ENCODE assay signal across 24 cellular contexts in genomic region chr1:237416924-237417655, GRCh38.
DNase-seq lines count a peak whose midpoint lies in the region; ATAC-seq and TF ChIP-seq lines count a peak whose summit lies in the region.
"Had no signal": no experiment of that assay in that cellular context is flagged by ENCODE, and none has a peak within 500 bp of the region (broad histone marks: within the 10 kb centered on the region; RNA-seq: fewer than 3 reads in every experiment).

No MANE protein-coding gene starts in this region.

- peaks cover 5% of the 10 kb centered on the region for H3K9me3 Mint-ChIP-seq in activated naive CD8-positive, alpha-beta T cell treated with anti-CD3 and anti-CD28 coated beads, Interleukin-2, amount 50 U/mL, for 24 hours

- H3K4me3 ChIP-seq in right atrium auricular region (no peak overlapping the region), heart right ventricle (no peak overlapping the region), aorta (ENCODE audit: low read length in 2 of 2) (no peak overlapping the region)
- H3K4me3 ChIP-seq: SJSA1 had no signal

- no peaks in the 10 kb centered on the region for H3K27me3 Mint-ChIP-seq in activated naive CD8-positive, alpha-beta T cell treated with anti-CD3 and anti-CD28 coated beads, Interleukin-2, amount 50 U/mL, for 24 hours
- H3K27me3 Mint-ChIP-seq: CD8-positive, alpha-beta memory T cell had no signal

- H3K27me3 ChIP-seq in right atrium auricular region = no peaks in the 10 kb centered on the region
- no peaks in the 10 kb centered on the region for H3K27me3 ChIP-seq in heart right ventricle
- no peaks in the 10 kb centered on the region for H3K27me3 ChIP-seq in aorta (ENCODE audit: control insufficient read depth in 1 of 2, insufficient read depth in 2 of 2, low read length in 1 of 2)
- H3K27me3 ChIP-seq: SJSA1 had no signal

- intact Hi-C loops in Right ventricle myocardium inferior (cut with DNase I) (no loop called here), heart right ventricle (cut with DNase I) (no loop called here), aorta (cut with DNase I) (no loop called here)

- H3K4me1 ChIP-seq in right atrium auricular region (no peaks in the 10 kb centered on the region), heart right ventricle (peaks cover 0 to 36% (median under 1%) of the 10 kb centered on the region in 9 donors), aorta (ENCODE audit: control insufficient read depth in 1 of 2, insufficient read depth in 2 of 2, low read length in 2 of 2) (no peaks in the 10 kb centered on the region)
- H3K4me1 ChIP-seq: SJSA1 had no signal

- WGBS in heart right ventricle, 2 donors = 63 to 66% methylated on average over 10 of the region's 10 CpGs
- 67 to 68% methylated on average over 10 of the region's 10 CpGs for WGBS in aorta, 2 donors

- H3K27ac ChIP-seq in right atrium auricular region (no peak overlapping the region), heart right ventricle (no peak overlapping the region), aorta (ENCODE audit: low read depth in 1 of 2, low read length in 2 of 2) (no peak overlapping the region)
- H3K27ac ChIP-seq: 22Rv1, C4-2B, SJSA1 had no signal

- DNase-seq in Right ventricle myocardium inferior (ENCODE audit: missing footprints) = no peak
- DNase-seq in right atrium auricular region (ENCODE audit: low spot score) = no peak
- peak; percentile 57 for DNase-seq in cerebellar cortex (ENCODE audit: low spot score)
- no peak for DNase-seq in heart right ventricle
- DNase-seq in superior temporal gyrus (ENCODE audit: extremely low spot score) = peak; percentile 69
- DNase-seq in aorta = no peak
- no peak for DNase-seq in stimulated activated CD4-positive, alpha-beta T cell treated with anti-CD3 and anti-CD28 coated beads, Interleukin-2, amount 100 ng/mL, for 24 hours
- no peak for DNase-seq in activated naive CD8-positive, alpha-beta T cell treated with anti-CD3 and anti-CD28 coated beads, Interleukin-2, amount 50 U/mL, for 24 hours
- DNase-seq: AML-193; Calu3; CD8-positive, alpha-beta memory T cell; GDM1; Karpas-422; NCI-H1694; NCI-H2081; NCI-H2171; NCI-H345; NCI-H524; NCI-H774 had no signal

- no peaks in the 10 kb centered on the region for H3K4me1 Mint-ChIP-seq in activated naive CD8-positive, alpha-beta T cell treated with anti-CD3 and anti-CD28 coated beads, Interleukin-2, amount 50 U/mL, for 24 hours

- peak; percentile 41 for ATAC-seq in Right ventricle myocardium inferior
- peak in 7 of 8 donors; percentile 30 to 60 (median 43) for ATAC-seq in heart right ventricle
- no peak for ATAC-seq in aorta (ENCODE audit: low FRiP score)
- ATAC-seq in activated naive CD8-positive, alpha-beta T cell treated with anti-CD3 and anti-CD28 coated beads, Interleukin-2, amount 50 U/mL, for 24 hours = no peak
- ATAC-seq: HCT116, Panc1 had no signal

- TF ChIP-seq CTCF in right atrium auricular region (IDR thresholded peaks at IDR 0.05) (no peak), heart right ventricle (IDR thresholded peaks at IDR 0.05) (no peak)

- H3K27ac Mint-ChIP-seq in activated naive CD8-positive, alpha-beta T cell treated with anti-CD3 and anti-CD28 coated beads, Interleukin-2, amount 50 U/mL, for 24 hours = no peak overlapping the region

- H3K36me3 ChIP-seq in right atrium auricular region (peaks cover 22% of the 10 kb centered on the region), heart right ventricle (peaks cover 0 to 12% (median 0%) of the 10 kb centered on the region in 9 donors), aorta (ENCODE audit: control insufficient read depth in 1 of 2, insufficient read depth in 2 of 2, low read length in 1 of 2) (no peaks in the 10 kb centered on the region)
- H3K36me3 ChIP-seq: SJSA1 had no signal

- H3K9me3 ChIP-seq in right atrium auricular region = no peaks in the 10 kb centered on the region
- peaks cover 0 to 6% (median 0%) of the 10 kb centered on the region in 11 donors for H3K9me3 ChIP-seq in heart right ventricle
- no peaks in the 10 kb centered on the region for H3K9me3 ChIP-seq in aorta (ENCODE audit: control insufficient read depth, low read length)
- H3K9me3 ChIP-seq: SJSA1 had no signal

- H3K4me3 Mint-ChIP-seq in activated naive CD8-positive, alpha-beta T cell treated with anti-CD3 and anti-CD28 coated beads, Interleukin-2, amount 50 U/mL, for 24 hours = no peak overlapping the region
- H3K4me3 Mint-ChIP-seq: CD8-positive, alpha-beta memory T cell had no signal

- H3K36me3 Mint-ChIP-seq in activated naive CD8-positive, alpha-beta T cell treated with anti-CD3 and anti-CD28 coated beads, Interleukin-2, amount 50 U/mL, for 24 hours (ENCODE audit: low read depth) = no peaks in the 10 kb centered on the region

Comparison
In these comparisons a context has a peak if more than half of its experiments do, and no peak if none do; other contexts are left out.
1. ATAC-seq: peak in Right ventricle myocardium inferior (single experiment) and heart right ventricle (7 of 8); none in aorta (single experiment) and activated naive CD8-positive, alpha-beta T cell treated with anti-CD3 and anti-CD28 coated beads, Interleukin-2, amount 50 U/mL, for 24 hours (single experiment).
2. DNase-seq: peak in cerebellar cortex (single experiment) and superior temporal gyrus (single experiment); none in Right ventricle myocardium inferior (single experiment), right atrium auricular region (single experiment), heart right ventricle (0 of 2), aorta (0 of 2), stimulated activated CD4-positive, alpha-beta T cell treated with anti-CD3 and anti-CD28 coated beads, Interleukin-2, amount 100 ng/mL, for 24 hours (0 of 2) and activated naive CD8-positive, alpha-beta T cell treated with anti-CD3 and anti-CD28 coated beads, Interleukin-2, amount 50 U/mL, for 24 hours (single experiment).